8 cellular contexts compared by ENCODE assay signal in genomic region chr14:99575043-99576023, GRCh38. TPM values are rescaled to one million over a fixed set of nuclear protein-coding genes. Genes with fewer than 3 reads are reported as not detected.
DNase-seq lines count a peak whose midpoint lies in the region; ATAC-seq and TF ChIP-seq lines count a peak whose summit lies in the region.

No MANE protein-coding gene starts in this region.

- peak; percentile 11 for TF ChIP-seq CTCF in GM10266 (IDR thresholded peaks at IDR 0.05; ENCODE audit: control insufficient read depth, insufficient read depth, low read depth, missing control alignments)
- TF ChIP-seq CTCF in fibroblast of villous mesenchyme (IDR thresholded peaks at IDR 0.05; ENCODE audit: insufficient read depth, low read depth, low read length): peak; percentile 35

- DNase-seq in GM10266 (ENCODE audit: extremely low spot score) (no peak), NCI-H524 treated with DMSO at 0.1 percent for 48 hours (lab: John Stamatoyannopoulos, UW) (peak; percentile 9), fibroblast of villous mesenchyme (ENCODE audit: low read depth) (no peak), renal cortical epithelial cell (ENCODE audit: low read depth) (peak; percentile 84), T-helper 2 cell (no peak)
- no peak for DNase-seq in effector CD4-positive, alpha-beta T cell

- no peak for ATAC-seq in GM19463 (IDR thresholded peaks at IDR 0.05; ENCODE audit: unreplicated experiment)
- no peak for ATAC-seq in HG02970 (IDR thresholded peaks at IDR 0.05; ENCODE audit: low FRiP score, unreplicated experiment)

- no peak overlapping the region for H3K4me3 ChIP-seq in fibroblast of villous mesenchyme (ENCODE audit: low read depth, low read length)

RNA-seq across cellular contexts. Expression of gene CCDC85C, which starts 28.7 kb away (rescaled TPM):
- total RNA-seq in fibroblast of villous mesenchyme (7.4 and 11.2 TPM in 2 replicates), renal cortical epithelial cell (11.0 and 11.6 TPM in 2 replicates)

Comparison
In these comparisons a context has a peak if more than half of its experiments do, and no peak if none do; other contexts are left out.
1. DNase-seq: peak in NCI-H524 treated with DMSO at 0.1 percent for 48 hours (single experiment) and renal cortical epithelial cell (single experiment); none in GM10266 (single experiment), fibroblast of villous mesenchyme (single experiment), T-helper 2 cell (0 of 5) and effector CD4-positive, alpha-beta T cell (single experiment).